ENCODE assay signal across 8 cellular contexts in genomic region chr15:80309769-80310384, GRCh38. TPM values are rescaled to one million over a fixed set of nuclear protein-coding genes. Genes with fewer than 3 reads are reported as not detected.
DNase-seq lines count a peak whose midpoint lies in the region; ATAC-seq and TF ChIP-seq lines count a peak whose summit lies in the region.

No MANE protein-coding gene starts in this region.

- no peaks in the 10 kb centered on the region for H3K4me1 ChIP-seq in NT2/D1 (ENCODE audit: insufficient read depth, insufficient read length)
- no peaks in the 10 kb centered on the region for H3K4me1 ChIP-seq in foreskin keratinocyte
- H3K4me1 ChIP-seq in testis, result peaks cover 3% of the 10 kb centered on the region

- WGBS in testis, 2 donors, result 74 to 79% methylated on average over 4 to 6 of the region's 6 CpGs

- H3K9me3 ChIP-seq in NT2/D1 (ENCODE audit: insufficient read depth, low read length) (no peaks in the 10 kb centered on the region), testis (no peaks in the 10 kb centered on the region)

- no peak overlapping the region for H3K9ac ChIP-seq in NT2/D1 (ENCODE audit: insufficient read length, low read depth)

- no peak for TF ChIP-seq POLR2A in testis (IDR thresholded peaks at IDR 0.05)

- no peaks in the 10 kb centered on the region for H3K27me3 ChIP-seq in NT2/D1 (ENCODE audit: insufficient read depth, insufficient read length)
- no peaks in the 10 kb centered on the region for H3K27me3 ChIP-seq in foreskin keratinocyte
- H3K27me3 ChIP-seq in testis, result no peaks in the 10 kb centered on the region

- TF ChIP-seq CTCF in foreskin keratinocyte (conservative IDR thresholded peaks at IDR 0.05) (peak; percentile 64), testis (IDR thresholded peaks at IDR 0.05) (peak in 2 of 3 experiments; percentile 35 to 46)

- H3K36me3 ChIP-seq in NT2/D1 (ENCODE audit: insufficient read depth, insufficient read length, low read length) (no peaks in the 10 kb centered on the region), testis (ENCODE audit: low read depth, missing control alignments) (no peaks in the 10 kb centered on the region)

- H3K27ac ChIP-seq in foreskin keratinocyte (no peak overlapping the region), testis (peak overlapping the region in 1 of 2 donors; percentile 16)

- intact Hi-C loops in testis (cut with DNase I; ENCODE audit: low total_unique reads), result no loop called here

- DNase-seq in NCI-H510A treated with DMSO at 0.1 percent for 48 hours (lab: John Stamatoyannopoulos, UW) (peak; percentile 1), NCI-H510A (lab: John Stamatoyannopoulos, UW) (no peak), NT2/D1 (ENCODE audit: low read depth, low spot score) (peak; percentile 28), foreskin keratinocyte (peak in 1 of 2 donors; percentile 17), testis (peak; percentile 48)
- no peak for DNase-seq in stimulated activated CD4-positive, alpha-beta T cell treated with anti-CD3 and anti-CD28 coated beads, Interleukin-4, amount 100 ng/mL, for 1 hour
- DNase-seq in activated effector memory CD4-positive, alpha-beta T cell treated with Interleukin-2 at 50 U/mL for 16 hours, result no peak

- ATAC-seq in foreskin keratinocyte, result no peak
- no peak for ATAC-seq in GM18519 (IDR thresholded peaks at IDR 0.05; ENCODE audit: low FRiP score, unreplicated experiment)

- H3K4me3 ChIP-seq in NT2/D1 (ENCODE audit: insufficient read length, low read depth), result no peak overlapping the region
- no peak overlapping the region for H3K4me3 ChIP-seq in testis

RNA-seq across cellular contexts. Expression of gene CTXND1, which starts 57.9 kb away (rescaled TPM):
- total RNA-seq in foreskin keratinocyte (not detected in 2 replicates), testis (under 1 TPM in 1 of 2 donors, not detected in 1; 0.06 TPM)
- polyA plus RNA-seq in foreskin keratinocyte (not detected in 2 replicates), testis (ENCODE audit: insufficient read depth, low read depth, low replicate concordance) (1.6 TPM)

Comparison
In these comparisons a context has a peak if more than half of its experiments do, and no peak if none do; other contexts are left out.
1. DNase-seq: peak in NCI-H510A treated with DMSO at 0.1 percent for 48 hours (single experiment), NT2/D1 (single experiment) and testis (single experiment); none in NCI-H510A (single experiment), stimulated activated CD4-positive, alpha-beta T cell treated with anti-CD3 and anti-CD28 coated beads, Interleukin-4, amount 100 ng/mL, for 1 hour (single experiment) and activated effector memory CD4-positive, alpha-beta T cell treated with Interleukin-2 at 50 U/mL for 16 hours (single experiment).